In genomic region chr22:42160251-42160650, GRCh38 we compare ENCODE assay signal across 23 cellular contexts. TPM values are rescaled to one million over a fixed set of nuclear protein-coding genes. Genes with fewer than 3 reads are reported as not detected.
DNase-seq lines count a peak whose midpoint lies in the region; ATAC-seq, FAIRE-seq and TF ChIP-seq lines count a peak whose summit lies in the region.
"Had no signal": no experiment of that assay in that cellular context is flagged by ENCODE, and none has a peak within 500 bp of the region (broad histone marks: within the 10 kb centered on the region; RNA-seq: fewer than 3 reads in every experiment).

No MANE protein-coding gene starts in this region.

- H3K4me2 ChIP-seq in GM12878 (ENCODE audit: control insufficient read depth, insufficient read depth), result no peak overlapping the region
- H3K4me2 ChIP-seq: BLaER1, KMS-11, SK-N-SH had no signal

- H3K27ac Mint-ChIP-seq in glutamatergic neuron (ENCODE audit: unreplicated experiment), result peak overlapping the region; percentile 68

- H3K9me3 ChIP-seq in HEK293 (ENCODE audit: control insufficient read depth, insufficient read depth, low read depth, low read length), result no peaks in the 10 kb centered on the region
- no peaks in the 10 kb centered on the region for H3K9me3 ChIP-seq in GM12878 (replicated peaks; ENCODE audit: control insufficient read depth, insufficient read depth, low read length)
- H3K9me3 ChIP-seq: BLaER1, SK-N-SH had no signal

- H3K4me3 ChIP-seq in HEK293 (ENCODE audit: low read depth, low read length), result no peak overlapping the region
- H3K4me3 ChIP-seq in GM12878, result no peak overlapping the region
- H3K4me3 ChIP-seq: BLaER1 had no signal

- no peaks in the 10 kb centered on the region for H3K27me3 ChIP-seq in GM12878 (replicated peaks in 1 of 2; ENCODE audit: control insufficient read depth in 2 of 2, insufficient read depth in 2 of 2, low read length in 1 of 2)
- H3K27me3 ChIP-seq: BLaER1 had no signal

- H3K27me3 Mint-ChIP-seq in glutamatergic neuron (ENCODE audit: unreplicated experiment), result peaks cover under 1% of the 10 kb centered on the region
- H3K27me3 Mint-ChIP-seq: CD4-positive, alpha-beta memory T cell had no signal

- FAIRE-seq in GM12878 (lab: Jason Lieb, UNC), result no peak

- H3K79me2 ChIP-seq in GM12878 (ENCODE audit: control insufficient read depth, insufficient read depth, low read length), result no peaks in the 10 kb centered on the region

- H3K9me3 Mint-ChIP-seq in glutamatergic neuron (ENCODE audit: unreplicated experiment), result peaks cover 12% of the 10 kb centered on the region
- H3K9me3 Mint-ChIP-seq: CD4-positive, alpha-beta memory T cell; H9 had no signal

- RAD21 ChIA-PET in GM12878 (lab: Charles Lee; ENCODE audit: unreplicated experiment), result interaction anchor here (0.6 kb wide), 1 partner anchor 264 kb away, joined by 3 read pairs; no protein-coding TSS in a partner anchor

- H3K4me1 Mint-ChIP-seq in glutamatergic neuron (ENCODE audit: low read depth, unreplicated experiment), result peaks cover 14% of the 10 kb centered on the region
- H3K4me1 Mint-ChIP-seq: H9 had no signal

- no peak for DNase-seq in GM12878 (ENCODE audit: low read depth, low spot score)
- DNase-seq in glutamatergic neuron, result peak; percentile 64
- no peak for DNase-seq in foreskin melanocyte
- no peak for DNase-seq in SIG-M5 (lab: John Stamatoyannopoulos, UW)
- DNase-seq: ACHN; CD4-positive, alpha-beta memory T cell; GDM1; H9; MV-4-11; NCI-H1105 treated with DMSO at 0.1 percent for 48 hours; NCI-H2029 treated with DMSO at 0.1 percent for 48 hours; NCI-H226; NCI-H524; NCI-H82; OCI-M1; SHP77 treated with DMSO at 0.1 percent for 48 hours; SK-N-SH had no signal

- no peaks in the 10 kb centered on the region for H4K20me1 ChIP-seq in GM12878 (ENCODE audit: control insufficient read depth, insufficient read depth)

- peaks cover 0 to 54% of the 10 kb centered on the region in 2 experiments; a peak in 2 of 3 replicates for H3K36me3 ChIP-seq in HEK293 (ENCODE audit: control insufficient read depth in 2 of 2, insufficient read depth in 1 of 2, low read length in 2 of 2)
- H3K36me3 ChIP-seq in GM12878 (ENCODE audit: control insufficient read depth in 2 of 2, insufficient read depth in 2 of 2, low read length in 1 of 2), result peaks cover 4 to 23% of the 10 kb centered on the region in 2 experiments

- H2AFZ ChIP-seq in GM12878 (ENCODE audit: control insufficient read depth, low read depth, low read length), result no peak overlapping the region

- WGBS in GM12878 (ENCODE audit: insufficient coverage, insufficient replicate concordance, low lambda C conversion rate, missing lambda C conversion rate), result 95% methylated on average over 4 of the region's 4 CpGs

- H3K36me3 Mint-ChIP-seq in glutamatergic neuron (ENCODE audit: unreplicated experiment), result peaks cover 7% of the 10 kb centered on the region

- CTCF ChIA-PET in HEK293 (lab: Yijun Ruan, JAX), result interaction anchor here (0.6 to 1.9 kb wide), 7 partner anchors 10 to 506 kb away, joined by 3 to 5 read pairs (median 3); no protein-coding TSS in a partner anchor
- CTCF ChIA-PET in GM12878 (lab: Yijun Ruan, JAX), result interaction anchor here (0.8 kb wide), 1 partner anchor 26 kb away, joined by 3 read pairs; no protein-coding TSS in a partner anchor

- no peak for TF ChIP-seq POLR2A in GM12878 (IDR thresholded peaks at IDR 0.05; ENCODE audit: low read depth, low read length)

- intact Hi-C loops in GM12878 (cut with micrococcal nuclease; ENCODE audit: unreplicated experiment), result no loop called here

- H3K4me1 ChIP-seq in HEK293 (ENCODE audit: control insufficient read depth, insufficient read depth, low read length) (no peaks in the 10 kb centered on the region), GM12878 (ENCODE audit: control insufficient read depth, insufficient read depth, low read length) (no peaks in the 10 kb centered on the region)
- H3K4me1 ChIP-seq: BLaER1 had no signal

- TSS peak; percentile 59 for BruUV-seq in GM12878 (replicated peaks; lab: Mats Ljungman, UMichigan)

- TF ChIP-seq EP300 in GM12878 (IDR thresholded peaks at IDR 0.05; ENCODE audit: borderline replicate concordance in 1 of 2, control insufficient read depth in 1 of 2, low read depth in 2 of 2, low read length in 2 of 2), result no peak

- in situ Hi-C loops in GM12878 (cut with MboI), result no loop called here

- SMC1A ChIA-PET in GM12878 (lab: Charles Lee; ENCODE audit: uncharacterized antibody, unreplicated experiment), result no interaction called here

- TF ChIP-seq RAD21 in GM12878 (IDR thresholded peaks at IDR 0.05; ENCODE audit: insufficient read depth, low read depth, low read length), result no peak

- no peak overlapping the region for H3K27ac ChIP-seq in HEK293 (ENCODE audit: extremely low read depth, low read depth, low read length)
- H3K27ac ChIP-seq in GM12878 (ENCODE audit: control insufficient read depth, insufficient read depth), result no peak overlapping the region
- H3K27ac ChIP-seq: BLaER1, KMS-11 had no signal

- ATAC-seq in GM12878 (no peak), HG02938 (IDR thresholded peaks at IDR 0.05; ENCODE audit: unreplicated experiment) (no peak), HG02840 (IDR thresholded peaks at IDR 0.05; ENCODE audit: low FRiP score, unreplicated experiment) (no peak)

- POLR2A ChIA-PET in HEK293 (lab: Yijun Ruan, JAX), result no interaction called here
- POLR2A ChIA-PET in GM12878 (lab: Charles Lee), result no interaction called here

- no peak for TF ChIP-seq CTCF in HEK293 (tag by site-specific recombination; IDR thresholded peaks at IDR 0.05)
- no peak for TF ChIP-seq CTCF in GM12878 (IDR thresholded peaks at IDR 0.05 in 2 of 3, conservative IDR thresholded peaks at IDR 0.05 in 1 of 3; ENCODE audit: control insufficient read depth in 2 of 3, extremely low read depth in 1 of 3, insufficient read depth in 1 of 3, low read depth in 3 of 3, low read length in 3 of 3)
- no peak for TF ChIP-seq CTCF in glutamatergic neuron (IDR thresholded peaks at IDR 0.05; ENCODE audit: partially characterized antibody, unreplicated experiment)

- H3K4me3 Mint-ChIP-seq in glutamatergic neuron (ENCODE audit: unreplicated experiment), result peak overlapping the region; percentile 67
- H3K4me3 Mint-ChIP-seq: CD4-positive, alpha-beta memory T cell; H9 had no signal

- H3K9ac ChIP-seq in GM12878 (ENCODE audit: control insufficient read depth, insufficient read depth, low read length), result no peak overlapping the region
- H3K9ac ChIP-seq: BLaER1, KMS-11, SK-N-SH had no signal

TF ChIP-seq in HEK293, 187 proteins besides CTCF, POLR2A, EP300 and RAD21 (continues in another document):
- TF ChIP-seq ZNF221 (tag by site-specific recombination; IDR thresholded peaks at IDR 0.05; ENCODE audit: borderline replicate concordance), result no peak

TF ChIP-seq in GM12878, 131 proteins besides CTCF, POLR2A, EP300 and RAD21 (continues in another document):
- TF ChIP-seq EZH2 (IDR thresholded peaks at IDR 0.05; ENCODE audit: borderline replicate concordance, control insufficient read depth, low read depth, low read length) (no peak), ZBTB11 (CRISPR knock-in tag; IDR thresholded peaks at IDR 0.05) (no peak), NFIC (IDR thresholded peaks at IDR 0.05; ENCODE audit: low read depth, low read length) (no peak), MEF2B (IDR thresholded peaks at IDR 0.05; ENCODE audit: partially characterized antibody, poor library complexity, severe bottlenecking) (no peak)

RNA-seq across cellular contexts. Expression of gene CYP2D6, which starts 29.6 kb away (rescaled TPM):
- 4.8 and 5.2 TPM in 2 replicates for total RNA-seq in GM12878 (2013; cell fraction: nucleolus; rRNA removed)
- total RNA-seq in GM12878 (2014; rRNA removed) (0.16 and 0.34 TPM in 2 replicates), GM12878 (2014; rRNA removed; fragmentation: Illumina TruSeq; extraction: Trizol) (0.22 and 0.23 TPM in 2 replicates), GM12878 (2021) (0.43 and 1.0 TPM in 2 replicates), glutamatergic neuron (ENCODE audit: unreplicated experiment) (15.9 TPM)
- polyA plus RNA-seq in GM12878 (2011; ENCODE audit: low read depth), result 0.64 TPM
- polyA plus RNA-seq in GM12878 (2011; rRNA removed) (0.50 and 1.4 TPM in 2 replicates), GM12878 (2014; fragmentation: Illumina TruSeq; extraction: Trizol) (0.37 and 0.54 TPM in 2 replicates), GM12878 (2014; fragmentation: Nextera tagmentation; extraction: Ambion mirVana) (under 1 TPM; 0.08 to 0.15 TPM), GM12878 (2014; rRNA removed) (0.96 and 1.3 TPM in 2 replicates), GM12878 (2016; fragmentation: Nextera tagmentation; extraction: Ambion mirVana) (under 1 TPM; 0.40 to 0.42 TPM)
- polyA plus RNA-seq in GM12878 (2011; cell fraction: cytosol; rRNA removed), result 0.48 and 2.0 TPM in 2 replicates
- 48.7 and 55.9 TPM in 2 replicates for polyA plus RNA-seq in GM12878 (2011; cell fraction: nucleus; rRNA removed)
- polyA plus RNA-seq in GM12878 (2012), result 1.1 and 1.6 TPM in 2 replicates
- polyA minus RNA-seq in GM12878 (2011; rRNA and poly(A)+ RNA removed), result 0.80 and 1.1 TPM in 2 replicates
- not detected in 2 replicates for polyA minus RNA-seq in GM12878 (2011; cell fraction: cytosol; rRNA and poly(A)+ RNA removed)
- polyA minus RNA-seq in GM12878 (2011; cell fraction: nucleus; rRNA and poly(A)+ RNA removed), result 2.1 and 2.9 TPM in 2 replicates
- total RNA-seq: RPMI7951 had no signal
